Comparison of ENCODE assay signal across 8 cellular contexts in the genomic region with DNA sequence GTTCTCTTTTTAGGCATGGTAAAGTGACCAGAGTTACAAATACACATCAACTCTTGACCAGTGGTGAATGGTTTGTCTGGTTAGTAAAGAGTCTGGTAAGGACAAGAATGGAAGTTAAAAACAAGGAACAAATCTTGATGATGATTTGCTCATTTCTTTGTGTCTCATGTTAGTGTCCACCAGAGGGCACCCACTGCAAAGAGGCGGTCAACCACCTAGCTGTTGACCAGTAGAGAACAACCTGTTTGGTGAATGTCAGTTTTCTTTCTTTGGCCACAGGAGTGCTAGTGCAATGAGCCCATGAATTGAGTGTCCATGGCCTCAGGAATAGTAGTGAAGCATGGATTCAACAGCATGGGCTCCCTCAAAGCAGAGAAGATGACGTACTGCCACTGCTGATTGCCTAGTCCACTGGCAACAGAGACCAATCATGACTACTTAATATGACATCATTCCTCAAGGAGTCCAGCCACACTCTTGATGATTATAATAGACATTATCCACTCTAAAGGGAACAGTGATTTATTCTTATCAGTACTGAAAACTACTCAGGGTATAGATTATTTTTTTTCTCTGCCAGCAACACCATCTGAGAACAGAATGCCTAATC. TPM values are rescaled to one million over a fixed set of nuclear protein-coding genes. Genes with fewer than 3 reads are reported as not detected.
DNase-seq lines count a peak whose midpoint lies in the region; ATAC-seq and TF ChIP-seq lines count a peak whose summit lies in the region.
"Had no signal": no experiment of that assay in that cellular context is flagged by ENCODE, and none has a peak within 500 bp of the region (broad histone marks: within the 10 kb centered on the region; RNA-seq: fewer than 3 reads in every experiment).

No MANE protein-coding gene starts in this region.

- no peaks in the 10 kb centered on the region for H3K4me1 Mint-ChIP-seq in GM23338

- no peaks in the 10 kb centered on the region for H3K79me2 ChIP-seq in GM23338 (replicated peaks; ENCODE audit: insufficient read depth)

- H4K20me1 ChIP-seq in GM23338 (replicated peaks; ENCODE audit: insufficient read depth) = no peaks in the 10 kb centered on the region

- no peak for TF ChIP-seq POLR2A in erythroblast (IDR thresholded peaks at IDR 0.05; ENCODE audit: low read length)

- 0 out of 2 replicates have a peak overlapping the region, but pooled peaks have one; percentile 69 for H2AFZ ChIP-seq in GM23338

- no peaks in the 10 kb centered on the region for H3K27me3 Mint-ChIP-seq in GM23338 (ENCODE audit: insufficient read depth, low read depth, poor library complexity)

- CTCF ChIA-PET in GM10248 (lab: Yijun Ruan, JAX) = interaction anchor here (0.9 to 1.2 kb wide), 4 partner anchors 10 to 1936 kb away, joined by 3 to 4 read pairs (median 4); no protein-coding TSS in a partner anchor

- no peak overlapping the region for H3K4me2 ChIP-seq in GM23338

- POLR2A ChIA-PET in GM10248 (lab: Yijun Ruan, JAX) = no interaction called here

- peaks cover 18% of the 10 kb centered on the region for H3K36me3 Mint-ChIP-seq in GM23338 (ENCODE audit: low read depth)
- no peaks in the 10 kb centered on the region for H3K36me3 Mint-ChIP-seq in activated naive CD4-positive, alpha-beta T cell treated with anti-CD3 and anti-CD28 coated beads, Interleukin-2, amount 50 U/mL, for 72 hours

- DNase-seq in GM10248 (ENCODE audit: extremely low spot score) = no peak
- peak; percentile 85 for DNase-seq in GM23338 (ENCODE audit: low spot score)
- DNase-seq in NCI-H774 (lab: John Stamatoyannopoulos, UW) = peak; percentile 55
- DNase-seq in erythroblast (lab: John Stamatoyannopoulos, UW) = peak; percentile 2 to 6
- DNase-seq in pons (ENCODE audit: low spot score) = peak; percentile 68
- DNase-seq in activated naive CD4-positive, alpha-beta T cell treated with anti-CD3 and anti-CD28 coated beads, Interleukin-2, amount 50 U/mL, for 72 hours (ENCODE audit: low spot score in 2 of 2) = no peak

- H3K9me3 Mint-ChIP-seq in GM23338 = peaks cover 92% of the 10 kb centered on the region
- H3K9me3 Mint-ChIP-seq in activated naive CD4-positive, alpha-beta T cell treated with anti-CD3 and anti-CD28 coated beads, Interleukin-2, amount 50 U/mL, for 72 hours = peaks cover 0 to 3% of the 10 kb centered on the region in 2 donors

- no peaks in the 10 kb centered on the region for H3F3A ChIP-seq in GM23338 (replicated peaks; ENCODE audit: low read depth)

- H3K4me3 Mint-ChIP-seq in GM23338 = no peak overlapping the region

- H3K27ac Mint-ChIP-seq in GM23338 = no peak overlapping the region
- H3K27ac Mint-ChIP-seq in activated naive CD4-positive, alpha-beta T cell treated with anti-CD3 and anti-CD28 coated beads, Interleukin-2, amount 50 U/mL, for 72 hours = no peak overlapping the region

- no peaks in the 10 kb centered on the region for H3K27me3 ChIP-seq in GM23338 (ENCODE audit: insufficient read depth)

- H3K9me2 ChIP-seq in GM23338 (ENCODE audit: insufficient read depth) = no peaks in the 10 kb centered on the region

- ATAC-seq in GM23338 = no peak
- no peak for ATAC-seq in HG03159 (IDR thresholded peaks at IDR 0.05; ENCODE audit: unreplicated experiment)
- no peak for ATAC-seq in activated naive CD4-positive, alpha-beta T cell treated with anti-CD3 and anti-CD28 coated beads, Interleukin-2, amount 50 U/mL, for 72 hours

- H3K4me3 ChIP-seq in GM23338 = no peak overlapping the region

- H3K27ac ChIP-seq in GM23338 (ENCODE audit: low read depth) = no peak overlapping the region

- no peaks in the 10 kb centered on the region for H3K36me3 ChIP-seq in GM23338 (ENCODE audit: insufficient read depth)

- H3K4me1 ChIP-seq in GM23338 (ENCODE audit: insufficient read depth) = no peaks in the 10 kb centered on the region

- TF ChIP-seq CTCF in GM10248 (IDR thresholded peaks at IDR 0.05; ENCODE audit: control extremely low read depth, extremely low read depth, low read depth, missing control alignments) (peak; percentile 47), GM23338 (conservative IDR thresholded peaks at IDR 0.05; ENCODE audit: low read depth in 2 of 2) (peak; percentile 85 to 94)

TF ChIP-seq in GM23338, 12 proteins besides CTCF, POLR2A, EP300 and RAD21 (continues in another document):
- TF ChIP-seq POLR2AphosphoS5 (IDR thresholded peaks at IDR 0.05; ENCODE audit: low read depth) = no peak
- TF ChIP-seq, protein P1, sequence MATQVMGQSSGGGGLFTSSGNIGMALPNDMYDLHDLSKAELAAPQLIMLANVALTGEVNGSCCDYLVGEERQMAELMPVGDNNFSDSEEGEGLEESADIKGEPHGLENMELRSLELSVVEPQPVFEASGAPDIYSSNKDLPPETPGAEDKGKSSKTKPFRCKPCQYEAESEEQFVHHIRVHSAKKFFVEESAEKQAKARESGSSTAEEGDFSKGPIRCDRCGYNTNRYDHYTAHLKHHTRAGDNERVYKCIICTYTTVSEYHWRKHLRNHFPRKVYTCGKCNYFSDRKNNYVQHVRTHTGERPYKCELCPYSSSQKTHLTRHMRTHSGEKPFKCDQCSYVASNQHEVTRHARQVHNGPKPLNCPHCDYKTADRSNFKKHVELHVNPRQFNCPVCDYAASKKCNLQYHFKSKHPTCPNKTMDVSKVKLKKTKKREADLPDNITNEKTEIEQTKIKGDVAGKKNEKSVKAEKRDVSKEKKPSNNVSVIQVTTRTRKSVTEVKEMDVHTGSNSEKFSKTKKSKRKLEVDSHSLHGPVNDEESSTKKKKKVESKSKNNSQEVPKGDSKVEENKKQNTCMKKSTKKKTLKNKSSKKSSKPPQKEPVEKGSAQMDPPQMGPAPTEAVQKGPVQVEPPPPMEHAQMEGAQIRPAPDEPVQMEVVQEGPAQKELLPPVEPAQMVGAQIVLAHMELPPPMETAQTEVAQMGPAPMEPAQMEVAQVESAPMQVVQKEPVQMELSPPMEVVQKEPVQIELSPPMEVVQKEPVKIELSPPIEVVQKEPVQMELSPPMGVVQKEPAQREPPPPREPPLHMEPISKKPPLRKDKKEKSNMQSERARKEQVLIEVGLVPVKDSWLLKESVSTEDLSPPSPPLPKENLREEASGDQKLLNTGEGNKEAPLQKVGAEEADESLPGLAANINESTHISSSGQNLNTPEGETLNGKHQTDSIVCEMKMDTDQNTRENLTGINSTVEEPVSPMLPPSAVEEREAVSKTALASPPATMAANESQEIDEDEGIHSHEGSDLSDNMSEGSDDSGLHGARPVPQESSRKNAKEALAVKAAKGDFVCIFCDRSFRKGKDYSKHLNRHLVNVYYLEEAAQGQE (IDR thresholded peaks at IDR 0.05; ENCODE audit: unreplicated experiment) = no peak
- TF ChIP-seq, protein P2, sequence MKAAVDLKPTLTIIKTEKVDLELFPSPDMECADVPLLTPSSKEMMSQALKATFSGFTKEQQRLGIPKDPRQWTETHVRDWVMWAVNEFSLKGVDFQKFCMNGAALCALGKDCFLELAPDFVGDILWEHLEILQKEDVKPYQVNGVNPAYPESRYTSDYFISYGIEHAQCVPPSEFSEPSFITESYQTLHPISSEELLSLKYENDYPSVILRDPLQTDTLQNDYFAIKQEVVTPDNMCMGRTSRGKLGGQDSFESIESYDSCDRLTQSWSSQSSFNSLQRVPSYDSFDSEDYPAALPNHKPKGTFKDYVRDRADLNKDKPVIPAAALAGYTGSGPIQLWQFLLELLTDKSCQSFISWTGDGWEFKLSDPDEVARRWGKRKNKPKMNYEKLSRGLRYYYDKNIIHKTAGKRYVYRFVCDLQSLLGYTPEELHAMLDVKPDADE (IDR thresholded peaks at IDR 0.05) = no peak
- TF ChIP-seq EZH2phosphoT487 (IDR thresholded peaks at IDR 0.05; ENCODE audit: unreplicated experiment) = no peak
- no peak for TF ChIP-seq ZNF331 (CRISPR knock-in tag; IDR thresholded peaks at IDR 0.05; ENCODE audit: low read depth)
- no peak for TF ChIP-seq CREB1 (CRISPR knock-in tag; IDR thresholded peaks at IDR 0.05; ENCODE audit: low read depth)
- no peak for TF ChIP-seq ZNF114 (CRISPR knock-in tag; IDR thresholded peaks at IDR 0.05)

RNA-seq across cellular contexts. Expression of a gene that starts 10.7 kb away (rescaled TPM):
- not detected in 2 replicates for total RNA-seq in GM23338 (2014; rRNA removed; shearing (Covaris generic))
- polyA plus RNA-seq in GM23338 (2016; fragmentation: Nextera tagmentation; extraction: Ambion mirVana) = not detected in 2 replicates
- not detected for total RNA-seq in activated naive CD4-positive, alpha-beta T cell treated with anti-CD3 and anti-CD28 coated beads, Interleukin-2, amount 50 U/mL, for 72 hours
- total RNA-seq: pulmonary artery endothelial cell had no signal

Comparison
In these comparisons a context has a peak if more than half of its experiments do, and no peak if none do; other contexts are left out.
1. DNase-seq: peak in GM23338 (single experiment), NCI-H774 (single experiment), erythroblast (2 of 2) and pons (single experiment); none in GM10248 (single experiment) and activated naive CD4-positive, alpha-beta T cell treated with anti-CD3 and anti-CD28 coated beads, Interleukin-2, amount 50 U/mL, for 72 hours (0 of 2).